ENCODE assay signal across 25 cellular contexts in genomic region chr11:19418221-19418620, GRCh38.
"Had no signal": no experiment of that assay in that cellular context is flagged by ENCODE, and none has a peak within 500 bp of the region (broad histone marks: within the 10 kb centered on the region; RNA-seq: fewer than 3 reads in every experiment).

No MANE protein-coding gene starts in this region.

- H3K27me3 ChIP-seq: left lung, ovary, right atrium auricular region, right lobe of liver, transverse colon, uterus had no signal

- H3K4me1 Mint-ChIP-seq: naive B cell; natural killer cell; stimulated activated memory B cell treated with anti-CD40 and anti-IgM and Interleukin-4, amounts not matched to agents 10 μg/mL and 1 μg/mL and 100 μg/mL, for 72 hours; stimulated activated naive CD8-positive, alpha-beta T cell treated with anti-CD3 and anti-CD28 coated beads, Interleukin-15, amount 100 ng/mL, for 72 hours had no signal

- H3K4me1 ChIP-seq: left lung, right atrium auricular region, transverse colon, uterus had no signal

- H3K27ac Mint-ChIP-seq: mesothelial cell of epicardium; naive B cell; natural killer cell; nephron progenitor cell; progenitor cell of endocrine pancreas; stimulated activated memory B cell treated with anti-CD40 and anti-IgM and Interleukin-4, amounts not matched to agents 10 μg/mL and 1 μg/mL and 100 μg/mL, for 72 hours; stimulated activated naive CD8-positive, alpha-beta T cell treated with anti-CD3 and anti-CD28 coated beads, Interleukin-15, amount 100 ng/mL, for 72 hours had no signal

- H3K4me3 ChIP-seq: left lung, lung, ovary, right atrium auricular region, right lobe of liver, smooth muscle cell, transverse colon, uterus had no signal

- H3K4me2 ChIP-seq: smooth muscle cell had no signal

- DNase-seq: hippocampal formation; kidney; left colon; left lung; mesendoderm; naive B cell; natural killer cell; nephron progenitor cell; ovary; right lobe of liver; stimulated activated CD4-positive, alpha-beta T cell treated with anti-CD3 and anti-CD28 coated beads, Interleukin-1b, Interleukin-23, amount 100 ng/mL, for 48 hours; stimulated activated CD4-positive, alpha-beta T cell treated with anti-CD3 and anti-CD28 coated beads, Interleukin-2, amount 100 ng/mL, for 48 hours; stimulated activated CD4-positive, alpha-beta T cell treated with anti-CD3 and anti-CD28 coated beads, Interleukin-4, amount 100 ng/mL, for 4 hours; stimulated activated CD8-positive, alpha-beta memory T cell treated with anti-CD3 and anti-CD28 coated beads, Interleukin-4, amount 100 ng/mL, for 48 hours; stimulated activated naive CD4-positive, alpha-beta T cell treated with Interleukin-2 at 50 U/mL for 16 hours; stimulated activated naive CD8-positive, alpha-beta T cell treated with anti-CD3 and anti-CD28 coated beads, Interleukin-15, amount 100 ng/mL, for 72 hours; substantia nigra; transverse colon; uterus had no signal

- H3K36me3 ChIP-seq: left lung, ovary, right atrium auricular region, right lobe of liver, transverse colon, uterus had no signal

- H3K9me3 Mint-ChIP-seq: natural killer cell had no signal

- ATAC-seq: left colon, natural killer cell had no signal

- H3K9me3 ChIP-seq: left lung, ovary, right atrium auricular region, right lobe of liver, transverse colon, uterus had no signal

- H3K36me3 Mint-ChIP-seq: mesothelial cell of epicardium; naive B cell; natural killer cell; stimulated activated memory B cell treated with anti-CD40 and anti-IgM and Interleukin-4, amounts not matched to agents 10 μg/mL and 1 μg/mL and 100 μg/mL, for 72 hours had no signal

- H3K27ac ChIP-seq: left lung, ovary, right atrium auricular region, right lobe of liver, transverse colon, uterus had no signal

- FAIRE-seq: kidney had no signal

- H3K4me3 Mint-ChIP-seq: mesothelial cell of epicardium; naive B cell; natural killer cell; nephron progenitor cell; stimulated activated memory B cell treated with anti-CD40 and anti-IgM and Interleukin-4, amounts not matched to agents 10 μg/mL and 1 μg/mL and 100 μg/mL, for 72 hours; stimulated activated naive CD8-positive, alpha-beta T cell treated with anti-CD3 and anti-CD28 coated beads, Interleukin-15, amount 100 ng/mL, for 72 hours had no signal
